Comparison of ENCODE assay signal across 1 cellular context in genomic region chr19:4713384-4713951, GRCh38.
TF ChIP-seq lines count a peak whose summit lies in the region.

No MANE protein-coding gene starts in this region.

TF ChIP-seq in GM23338, 12 proteins besides CTCF, POLR2A, EP300 and RAD21 (continued from another document):
- TF ChIP-seq, protein P1, sequence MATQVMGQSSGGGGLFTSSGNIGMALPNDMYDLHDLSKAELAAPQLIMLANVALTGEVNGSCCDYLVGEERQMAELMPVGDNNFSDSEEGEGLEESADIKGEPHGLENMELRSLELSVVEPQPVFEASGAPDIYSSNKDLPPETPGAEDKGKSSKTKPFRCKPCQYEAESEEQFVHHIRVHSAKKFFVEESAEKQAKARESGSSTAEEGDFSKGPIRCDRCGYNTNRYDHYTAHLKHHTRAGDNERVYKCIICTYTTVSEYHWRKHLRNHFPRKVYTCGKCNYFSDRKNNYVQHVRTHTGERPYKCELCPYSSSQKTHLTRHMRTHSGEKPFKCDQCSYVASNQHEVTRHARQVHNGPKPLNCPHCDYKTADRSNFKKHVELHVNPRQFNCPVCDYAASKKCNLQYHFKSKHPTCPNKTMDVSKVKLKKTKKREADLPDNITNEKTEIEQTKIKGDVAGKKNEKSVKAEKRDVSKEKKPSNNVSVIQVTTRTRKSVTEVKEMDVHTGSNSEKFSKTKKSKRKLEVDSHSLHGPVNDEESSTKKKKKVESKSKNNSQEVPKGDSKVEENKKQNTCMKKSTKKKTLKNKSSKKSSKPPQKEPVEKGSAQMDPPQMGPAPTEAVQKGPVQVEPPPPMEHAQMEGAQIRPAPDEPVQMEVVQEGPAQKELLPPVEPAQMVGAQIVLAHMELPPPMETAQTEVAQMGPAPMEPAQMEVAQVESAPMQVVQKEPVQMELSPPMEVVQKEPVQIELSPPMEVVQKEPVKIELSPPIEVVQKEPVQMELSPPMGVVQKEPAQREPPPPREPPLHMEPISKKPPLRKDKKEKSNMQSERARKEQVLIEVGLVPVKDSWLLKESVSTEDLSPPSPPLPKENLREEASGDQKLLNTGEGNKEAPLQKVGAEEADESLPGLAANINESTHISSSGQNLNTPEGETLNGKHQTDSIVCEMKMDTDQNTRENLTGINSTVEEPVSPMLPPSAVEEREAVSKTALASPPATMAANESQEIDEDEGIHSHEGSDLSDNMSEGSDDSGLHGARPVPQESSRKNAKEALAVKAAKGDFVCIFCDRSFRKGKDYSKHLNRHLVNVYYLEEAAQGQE (IDR thresholded peaks at IDR 0.05; ENCODE audit: unreplicated experiment): no peak
- no peak for TF ChIP-seq STAT1 (IDR thresholded peaks at IDR 0.05; ENCODE audit: unreplicated experiment)
